13 cellular contexts compared by ENCODE assay signal in the genomic region with DNA sequence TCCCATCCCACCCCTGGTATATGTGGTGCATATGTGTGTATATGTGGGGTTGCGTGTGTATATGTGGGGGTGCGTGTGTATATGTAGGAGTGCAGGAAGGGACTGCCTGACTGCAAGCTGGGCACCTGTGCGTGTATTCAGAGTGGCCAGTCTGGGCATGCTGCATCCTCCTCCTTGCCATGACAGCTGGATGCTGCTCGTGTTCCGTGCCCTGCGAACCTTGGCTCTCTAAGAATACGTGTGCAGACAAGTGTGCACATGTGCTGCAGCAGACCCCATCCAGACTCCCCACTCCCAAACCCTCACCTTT.
A peak's percentile ranks its signal among the peaks of the same experiment; 100 is the strongest.
DNase-seq lines count a peak whose midpoint lies in the region; ATAC-seq and TF ChIP-seq lines count a peak whose summit lies in the region.
"Had no signal": no experiment of that assay in that cellular context is flagged by ENCODE, and none has a peak within 500 bp of the region (broad histone marks: within the 10 kb centered on the region; RNA-seq: fewer than 3 reads in every experiment).

No MANE protein-coding gene starts in this region.

- H3K9ac ChIP-seq in OCI-LY3 (ENCODE audit: low read length), result no peak overlapping the region
- H3K9ac ChIP-seq: BLaER1 treated with 17β-estradiol and CSF1 and Interleukin-3, amounts not matched to agents 10 nM and 100 nM had no signal

- no peaks in the 10 kb centered on the region for H3K79me2 ChIP-seq in OCI-LY3 (ENCODE audit: low read length)

- peaks cover 26% of the 10 kb centered on the region for H3K27me3 ChIP-seq in OCI-LY3 (ENCODE audit: low read depth, low read length)
- H3K27me3 ChIP-seq: BLaER1 treated with 17β-estradiol and CSF1 and Interleukin-3, amounts not matched to agents 10 nM and 100 nM had no signal

- no peak overlapping the region for H2AFZ ChIP-seq in OCI-LY3 (ENCODE audit: low read depth, low read length)
- H2AFZ ChIP-seq: GM23338 had no signal

- no peaks in the 10 kb centered on the region for H4K20me1 ChIP-seq in OCI-LY3 (ENCODE audit: insufficient read depth, low read length)

- intact Hi-C loops in sciatic nerve (cut with DNase I), result loop anchor here (10.0 kb wide), 1 partner anchor 191 kb away; no protein-coding TSS in a partner anchor

- no peaks in the 10 kb centered on the region for H3K9me3 ChIP-seq in OCI-LY3 (ENCODE audit: insufficient read depth, low read length)
- H3K9me3 ChIP-seq: BLaER1 treated with 17β-estradiol and CSF1 and Interleukin-3, amounts not matched to agents 10 nM and 100 nM; mucosa of descending colon had no signal

- no peaks in the 10 kb centered on the region for H3K4me1 ChIP-seq in OCI-LY3 (ENCODE audit: low read length)

- H3K4me3 ChIP-seq in OCI-LY3 (ENCODE audit: low read length), result no peak overlapping the region
- H3K4me3 ChIP-seq: BLaER1 treated with 17β-estradiol and CSF1 and Interleukin-3, amounts not matched to agents 10 nM and 100 nM; GM23338; mucosa of descending colon had no signal

- H3K36me3 ChIP-seq in OCI-LY3 (replicated peaks; ENCODE audit: low read depth, low read length), result no peaks in the 10 kb centered on the region
- H3K36me3 ChIP-seq: BLaER1 treated with 17β-estradiol and CSF1 and Interleukin-3, amounts not matched to agents 10 nM and 100 nM had no signal

- ATAC-seq in GM18511 (IDR thresholded peaks at IDR 0.05; ENCODE audit: unreplicated experiment) (peak; percentile 18), HG02571 (IDR thresholded peaks at IDR 0.05; ENCODE audit: unreplicated experiment) (peak; percentile 21), left lobe of liver (peak; percentile 34), sciatic nerve (no peak)
- ATAC-seq: activated CD4-positive, CD25-positive, alpha-beta regulatory T cell treated with anti-CD3 and anti-CD28 coated beads, Interleukin-2, amount 50 U/mL, for 24 hours had no signal

- no peak for DNase-seq in left lobe of liver (ENCODE audit: low spot score)
- no peak for DNase-seq in sciatic nerve (ENCODE audit: low spot score)
- no peak for DNase-seq in NCI-H2081 (lab: John Stamatoyannopoulos, UW)
- no peak for DNase-seq in glomerular visceral epithelial cell (ENCODE audit: extremely low spot score)
- DNase-seq: activated effector memory CD4-positive, alpha-beta T cell treated with Interleukin-2 at 50 U/mL for 16 hours; cerebellar nuclear complex had no signal

- TF ChIP-seq CTCF in OCI-LY3 (IDR thresholded peaks at IDR 0.05; ENCODE audit: low read depth, low read length), result no peak

- H3K27ac ChIP-seq in OCI-LY3 (ENCODE audit: low read length), result no peak overlapping the region
- H3K27ac ChIP-seq: BLaER1 treated with 17β-estradiol and CSF1 and Interleukin-3, amounts not matched to agents 10 nM and 100 nM had no signal

- H3K4me2 ChIP-seq in OCI-LY3 (ENCODE audit: low read length), result peak overlapping the region; percentile 16; the same call in 1 of the 2 replicates
- H3K4me2 ChIP-seq: BLaER1 treated with 17β-estradiol and CSF1 and Interleukin-3, amounts not matched to agents 10 nM and 100 nM; GM23338 had no signal
